ENCODE assay signal across 23 cellular contexts in genomic region chr2:142139384-142139783, GRCh38. TPM values are rescaled to one million over a fixed set of nuclear protein-coding genes. Genes with fewer than 3 reads are reported as not detected.
DNase-seq lines count a peak whose midpoint lies in the region; ATAC-seq and TF ChIP-seq lines count a peak whose summit lies in the region.
"Had no signal": no experiment of that assay in that cellular context is flagged by ENCODE, and none has a peak within 500 bp of the region (broad histone marks: within the 10 kb centered on the region; RNA-seq: fewer than 3 reads in every experiment).

No MANE protein-coding gene starts in this region.

- no peak overlapping the region for H3K4me3 ChIP-seq in HCT116 (replicated peaks in 1 of 2; ENCODE audit: low read depth in 1 of 2, low read length in 2 of 2)
- no peak overlapping the region for H3K4me3 ChIP-seq in smooth muscle cell
- no peak overlapping the region for H3K4me3 ChIP-seq in heart left ventricle
- H3K4me3 ChIP-seq: K562 had no signal

- H3K27me3 ChIP-seq in HCT116 (ENCODE audit: insufficient read depth, low read length), result no peaks in the 10 kb centered on the region
- no peaks in the 10 kb centered on the region for H3K27me3 ChIP-seq in smooth muscle cell (ENCODE audit: low read depth)
- H3K27me3 ChIP-seq in heart left ventricle, result peaks cover 0 to 21% (median 0%) of the 10 kb centered on the region in 9 donors

- no peak for TF ChIP-seq POLR2A in HCT116 (IDR thresholded peaks at IDR 0.05; ENCODE audit: borderline replicate concordance, extremely low read depth, insufficient read depth, insufficient read length)
- TF ChIP-seq POLR2A in heart left ventricle (IDR thresholded peaks at IDR 0.05), result no peak

- no peak overlapping the region for H3K27ac ChIP-seq in HCT116 (ENCODE audit: low read depth, low read length)
- H3K27ac ChIP-seq in smooth muscle cell (ENCODE audit: low read depth), result no peak overlapping the region
- no peak overlapping the region for H3K27ac ChIP-seq in heart left ventricle
- H3K27ac ChIP-seq: C4-2B had no signal

- no peaks in the 10 kb centered on the region for H3K9me2 ChIP-seq in HCT116 (ENCODE audit: insufficient read depth)

- RAD21 ChIA-PET in HCT116 (lab: Charles Lee; ENCODE audit: low non-redundant PET in 1 of 2, low total read pairs in 2 of 2, uncharacterized antibody in 2 of 2, unreplicated experiment in 2 of 2), result interaction anchor here (1.4 kb wide), 2 partner anchors 584 to 1276 kb away, joined by 3 to 5 read pairs; no protein-coding TSS in a partner anchor

- POLR2A ChIA-PET in HCT116 (lab: Charles Lee), result no interaction called here

- H3K4me2 ChIP-seq in HCT116 (ENCODE audit: low read length) (no peak overlapping the region), smooth muscle cell (no peak overlapping the region)

- no peak for TF ChIP-seq RAD21 in HCT116 (IDR thresholded peaks at IDR 0.05; ENCODE audit: low read depth)

- no peak for TF ChIP-seq CTCF in HCT116 (IDR thresholded peaks at IDR 0.05 in 2 of 3, conservative IDR thresholded peaks at IDR 0.05 in 1 of 3; ENCODE audit: borderline replicate concordance in 1 of 3, insufficient read depth in 1 of 3, low read depth in 2 of 3, low read length in 2 of 3)
- no peak for TF ChIP-seq CTCF in smooth muscle cell (IDR thresholded peaks at IDR 0.05; ENCODE audit: borderline replicate concordance, insufficient read depth, poor library complexity, severe bottlenecking)
- TF ChIP-seq CTCF in heart left ventricle (IDR thresholded peaks at IDR 0.05), result no peak

- no TSS peak for BruUV-seq in HCT116 (replicated peaks; lab: Mats Ljungman, UMichigan)

- H3K79me2 ChIP-seq in HCT116 (ENCODE audit: insufficient read depth, low read length) (no peaks in the 10 kb centered on the region), smooth muscle cell (ENCODE audit: low read depth) (no peaks in the 10 kb centered on the region)

- ATAC-seq in HCT116 (no peak), SK-N-SH treated with all-trans-retinoic acid at 6 μM for 48 hours (peak; percentile 53; the same call in 1 of the 3 replicates), heart left ventricle (no peak)
- ATAC-seq: CD8-positive, alpha-beta T cell; K562; T-cell had no signal

- CTCF ChIA-PET in HCT116 (lab: Charles Lee), result interaction anchor here (0.7 to 2.7 kb wide), 5 partner anchors 16 to 1331 kb away, joined by 3 to 12 read pairs (median 10); no protein-coding TSS in a partner anchor

- no peaks in the 10 kb centered on the region for H3F3A ChIP-seq in smooth muscle cell (ENCODE audit: low read depth)

- WGBS in smooth muscle cell (ENCODE audit: low lambda C conversion rate), result 65% methylated on average over 4 of the region's 4 CpGs
- WGBS in heart left ventricle, 4 donors, result 47 to 58% (median 49%) methylated on average over 4 of the region's 4 CpGs

- DNase-seq in HCT116 (ENCODE audit: low read depth, low spot score) (no peak), NCI-H446 treated with DMSO at 0.1 percent for 48 hours (lab: John Stamatoyannopoulos, UW) (peak; percentile 52), smooth muscle cell (lab: John Stamatoyannopoulos, UW; ENCODE audit: unreplicated experiment) (no peak), heart left ventricle (no peak), GF-D8 (lab: John Stamatoyannopoulos, UW) (no peak), midbrain (lab: John Stamatoyannopoulos, UW) (no peak)
- DNase-seq: Caco-2; CD8-positive, alpha-beta T cell; EL; GDM1; HFFc6; Kasumi-1; MV-4-11; NCI-H1105; NCI-H1436 treated with DMSO at 0.1 percent for 48 hours; NCI-H187 treated with DMSO at 0.1 percent for 48 hours; NCI-H2107; NCI-H510A; T-cell had no signal

- H2AFZ ChIP-seq in HCT116 (ENCODE audit: low read depth, low read length, poor library complexity, severe bottlenecking) (peak overlapping the region; percentile 20), smooth muscle cell (ENCODE audit: low read depth) (peak overlapping the region; percentile 82)

- H3K9me3 ChIP-seq in HCT116 (ENCODE audit: control insufficient read depth in 1 of 2, insufficient read depth in 1 of 2, low read depth in 1 of 2, low read length in 2 of 2) (no peaks in the 10 kb centered on the region), smooth muscle cell (replicated peaks; ENCODE audit: low read depth) (no peaks in the 10 kb centered on the region), heart left ventricle (no peaks in the 10 kb centered on the region)
- H3K9me3 ChIP-seq: Caco-2 had no signal

- H3K4me1 ChIP-seq in HCT116 (ENCODE audit: control insufficient read depth in 1 of 2, insufficient read depth in 2 of 2, low read length in 2 of 2) (no peaks in the 10 kb centered on the region), smooth muscle cell (ENCODE audit: low read depth) (no peaks in the 10 kb centered on the region), heart left ventricle (no peaks in the 10 kb centered on the region)
- H3K4me1 ChIP-seq: Caco-2 had no signal

- H4K20me1 ChIP-seq in HCT116 (ENCODE audit: insufficient read depth) (no peaks in the 10 kb centered on the region), smooth muscle cell (ENCODE audit: low read depth) (no peaks in the 10 kb centered on the region)

- intact Hi-C loops in HCT116 (cut with micrococcal nuclease) (no loop called here), heart left ventricle (cut with DNase I) (no loop called here)

- H3K9ac ChIP-seq in HCT116 (ENCODE audit: low read length), result no peak overlapping the region
- H3K9ac ChIP-seq in smooth muscle cell (ENCODE audit: low read depth), result no peak overlapping the region

- H3K36me3 ChIP-seq in HCT116 (ENCODE audit: control insufficient read depth in 1 of 2, insufficient read depth in 2 of 2, low read length in 2 of 2) (no peaks in the 10 kb centered on the region), smooth muscle cell (ENCODE audit: low read depth) (no peaks in the 10 kb centered on the region), heart left ventricle (no peaks in the 10 kb centered on the region)

TF ChIP-seq in HCT116, 20 proteins besides CTCF, POLR2A, EP300 and RAD21:
- TF ChIP-seq SP1 (IDR thresholded peaks at IDR 0.05; ENCODE audit: low read depth), result no peak
- no peak for TF ChIP-seq ATF3 (IDR thresholded peaks at IDR 0.05)
- TF ChIP-seq, protein P1, sequence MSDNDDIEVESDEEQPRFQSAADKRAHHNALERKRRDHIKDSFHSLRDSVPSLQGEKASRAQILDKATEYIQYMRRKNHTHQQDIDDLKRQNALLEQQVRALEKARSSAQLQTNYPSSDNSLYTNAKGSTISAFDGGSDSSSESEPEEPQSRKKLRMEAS (IDR thresholded peaks at IDR 0.05), result no peak
- TF ChIP-seq CBX3 (IDR thresholded peaks at IDR 0.05; ENCODE audit: low read depth), result no peak
- no peak for TF ChIP-seq SRF (IDR thresholded peaks at IDR 0.05; ENCODE audit: low read depth)
- TF ChIP-seq EZH2phosphoT487 (IDR thresholded peaks at IDR 0.05; ENCODE audit: borderline replicate concordance), result no peak
- no peak for TF ChIP-seq CEBPB (IDR thresholded peaks at IDR 0.05; ENCODE audit: low read depth)
- TF ChIP-seq EZH2 (IDR thresholded peaks at IDR 0.05), result no peak
- no peak for TF ChIP-seq JUND (IDR thresholded peaks at IDR 0.05)
- TF ChIP-seq FOSL1 (IDR thresholded peaks at IDR 0.05; ENCODE audit: low read depth), result no peak
- TF ChIP-seq ZFX (IDR thresholded peaks at IDR 0.05), result no peak
TF ChIP-seq in HCT116: peak in this region for 0.

TF ChIP-seq in SK-N-SH treated with all-trans-retinoic acid at 6 μM for 48 hours, 23 proteins besides CTCF, POLR2A, EP300 and RAD21:
- TF ChIP-seq OSR1 (CRISPR knock-in tag; IDR thresholded peaks at IDR 0.05), result no peak
- no peak for TF ChIP-seq SNAI2 (CRISPR knock-in tag; IDR thresholded peaks at IDR 0.05)
- no peak for TF ChIP-seq GLIS3 (CRISPR knock-in tag; IDR thresholded peaks at IDR 0.05)
- TF ChIP-seq, protein P2, sequence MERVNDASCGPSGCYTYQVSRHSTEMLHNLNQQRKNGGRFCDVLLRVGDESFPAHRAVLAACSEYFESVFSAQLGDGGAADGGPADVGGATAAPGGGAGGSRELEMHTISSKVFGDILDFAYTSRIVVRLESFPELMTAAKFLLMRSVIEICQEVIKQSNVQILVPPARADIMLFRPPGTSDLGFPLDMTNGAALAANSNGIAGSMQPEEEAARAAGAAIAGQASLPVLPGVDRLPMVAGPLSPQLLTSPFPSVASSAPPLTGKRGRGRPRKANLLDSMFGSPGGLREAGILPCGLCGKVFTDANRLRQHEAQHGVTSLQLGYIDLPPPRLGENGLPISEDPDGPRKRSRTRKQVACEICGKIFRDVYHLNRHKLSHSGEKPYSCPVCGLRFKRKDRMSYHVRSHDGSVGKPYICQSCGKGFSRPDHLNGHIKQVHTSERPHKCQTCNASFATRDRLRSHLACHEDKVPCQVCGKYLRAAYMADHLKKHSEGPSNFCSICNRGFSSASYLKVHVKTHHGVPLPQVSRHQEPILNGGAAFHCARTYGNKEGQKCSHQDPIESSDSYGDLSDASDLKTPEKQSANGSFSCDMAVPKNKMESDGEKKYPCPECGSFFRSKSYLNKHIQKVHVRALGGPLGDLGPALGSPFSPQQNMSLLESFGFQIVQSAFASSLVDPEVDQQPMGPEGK (CRISPR knock-in tag; IDR thresholded peaks at IDR 0.05; ENCODE audit: borderline replicate concordance), result no peak
- no peak for TF ChIP-seq ZNF8 (CRISPR knock-in tag; IDR thresholded peaks at IDR 0.05)
- no peak for TF ChIP-seq ARNTL (CRISPR knock-in tag; IDR thresholded peaks at IDR 0.05; ENCODE audit: borderline replicate concordance, low read depth)
- no peak for TF ChIP-seq ZFP3 (CRISPR knock-in tag; IDR thresholded peaks at IDR 0.05)
- no peak for TF ChIP-seq ZNF70 (CRISPR knock-in tag; IDR thresholded peaks at IDR 0.05)
- TF ChIP-seq ZNF565 (CRISPR knock-in tag; conservative IDR thresholded peaks at IDR 0.05; ENCODE audit: low read depth), result no peak
- no peak for TF ChIP-seq ZFP30 (CRISPR knock-in tag; IDR thresholded peaks at IDR 0.05)
TF ChIP-seq in SK-N-SH treated with all-trans-retinoic acid at 6 μM for 48 hours: peak in this region for 0.

RNA-seq across cellular contexts. Expression of gene LRP1B, which starts 8.6 kb away (rescaled TPM):
- total RNA-seq in HCT116 (2021; ENCODE audit: unreplicated experiment) (0.34 TPM), smooth muscle cell (1.1 and 2.9 TPM in 2 replicates), heart left ventricle (under 1 TPM in 7 of 9 donors, not detected in 2; 0.05 to 0.19 (median 0.12) TPM)
- polyA plus RNA-seq in HCT116 (2012), result 0.03 and 0.10 TPM in 2 replicates
- polyA plus RNA-seq in smooth muscle cell (0.08 and 1.2 TPM in 2 replicates), heart left ventricle (under 1 TPM; 0.01 to 0.04 TPM)
- total RNA-seq: Caco-2; CD8-positive, alpha-beta T cell; HFFc6; K562; M059J; T-cell had no signal
- polyA plus RNA-seq: K562 had no signal
